ENCODE assay signal across 26 cellular contexts in genomic region chr1:179187043-179187442, GRCh38.
"Had no signal": no experiment of that assay in that cellular context is flagged by ENCODE, and none has a peak within 500 bp of the region (broad histone marks: within the 10 kb centered on the region; RNA-seq: fewer than 3 reads in every experiment).

No MANE protein-coding gene starts in this region.

- H3K27ac Mint-ChIP-seq: activated naive CD8-positive, alpha-beta T cell; brain; nephron progenitor cell had no signal

- DNase-seq: activated CD4-positive, alpha-beta T cell treated with anti-CD3 and anti-CD28 coated beads for 4 hours; activated CD4-positive, alpha-beta T cell treated with anti-CD3 and anti-CD28 coated beads, Interleukin-2, amount 50 U/mL, for 4 hours; activated effector memory CD4-positive, alpha-beta T cell treated with Interleukin-2 at 50 U/mL for 16 hours; activated naive CD4-positive, alpha-beta T cell treated with Interleukin-2 at 50 U/mL for 16 hours; activated T-cell treated with anti-CD3 and anti-CD28 coated beads for 4 hours; adrenal gland; aorta; cerebellar nuclear complex; effector memory CD8-positive, alpha-beta T cell; islet precursor cell; left cardiac atrium; mammary epithelial cell; nephron progenitor cell; ovary; retina; stimulated activated CD4-positive, alpha-beta T cell treated with anti-CD3 and anti-CD28 coated beads, Interleukin-12 subunit alpha, Interleukin-12 subunit beta, amount 100 ng/mL, for 4 hours; stimulated activated CD4-positive, alpha-beta T cell treated with anti-CD3 and anti-CD28 coated beads, Interleukin-4, amount 100 ng/mL, for 1 hour; stimulated activated naive CD8-positive, alpha-beta T cell treated with anti-CD3 and anti-CD28 coated beads, Interleukin-15, Interleukin-2, amounts not matched to agents 100 U/mL and 50 U/mL, for 24 hours; testis; trophoblast cell; uterus had no signal

- H3K4me3 Mint-ChIP-seq: activated naive CD8-positive, alpha-beta T cell; brain; effector memory CD8-positive, alpha-beta T cell; nephron progenitor cell had no signal

- H3K27me3 Mint-ChIP-seq: activated naive CD8-positive, alpha-beta T cell; brain; effector memory CD8-positive, alpha-beta T cell had no signal

- H3K4me1 Mint-ChIP-seq: brain, nephron progenitor cell had no signal

- ATAC-seq: effector memory CD8-positive, alpha-beta T cell; esophagus mucosa; gastroesophageal sphincter; left cardiac atrium; sciatic nerve; stimulated activated naive CD8-positive, alpha-beta T cell treated with anti-CD3 and anti-CD28 coated beads, Interleukin-15, Interleukin-2, amounts not matched to agents 100 U/mL and 50 U/mL, for 24 hours had no signal

- H3K9me3 Mint-ChIP-seq: effector memory CD8-positive, alpha-beta T cell; nephron progenitor cell had no signal
